Comparison of ENCODE assay signal across 1 cellular context in genomic region chr1:245840971-245841370, GRCh38.
TF ChIP-seq lines count a peak whose summit lies in the region.

No MANE protein-coding gene starts in this region.

TF ChIP-seq in GM23338, 12 proteins besides CTCF, POLR2A, EP300 and RAD21 (continued from another document):
- TF ChIP-seq ZNF462 (CRISPR knock-in tag; IDR thresholded peaks at IDR 0.05) (no peak), POLR2AphosphoS5 (IDR thresholded peaks at IDR 0.05; ENCODE audit: low read depth) (no peak), ETS1 (IDR thresholded peaks at IDR 0.05) (no peak), EZH2phosphoT487 (IDR thresholded peaks at IDR 0.05; ENCODE audit: unreplicated experiment) (no peak), NANOG (IDR thresholded peaks at IDR 0.05; ENCODE audit: borderline replicate concordance) (no peak), ZNF331 (CRISPR knock-in tag; IDR thresholded peaks at IDR 0.05; ENCODE audit: low read depth) (no peak), JUNB (IDR thresholded peaks at IDR 0.05; ENCODE audit: unreplicated experiment) (no peak)
